9 cellular contexts compared by ENCODE assay signal in genomic region chr2:222319576-222320440, GRCh38. TPM values are rescaled to one million over a fixed set of nuclear protein-coding genes. Genes with fewer than 3 reads are reported as not detected.
DNase-seq lines count a peak whose midpoint lies in the region; ATAC-seq lines count a peak whose summit lies in the region.
"Had no signal": no experiment of that assay in that cellular context is flagged by ENCODE, and none has a peak within 500 bp of the region (broad histone marks: within the 10 kb centered on the region; RNA-seq: fewer than 3 reads in every experiment).

No MANE protein-coding gene starts in this region.

- H3K27ac ChIP-seq in urinary bladder (ENCODE audit: low read depth), result no peak overlapping the region

- DNase-seq in Caki2 (ENCODE audit: low read depth) (peak; percentile 62), NCI-H526 treated with DMSO at 0.1 percent for 48 hours (lab: John Stamatoyannopoulos, UW) (peak; percentile 66), cerebellum (ENCODE audit: low spot score) (peak; percentile 33), lung microvascular endothelial cell (ENCODE audit: low read depth in 2 of 2) (peak; percentile 35 to 40), UCSD-AML1 (lab: John Stamatoyannopoulos, UW; ENCODE audit: unreplicated experiment) (no peak)

- peak overlapping the region; percentile 53 for H3K4me3 ChIP-seq in urinary bladder (ENCODE audit: low read depth, low read length)

- H3K36me3 ChIP-seq in urinary bladder (ENCODE audit: insufficient read depth), result no peaks in the 10 kb centered on the region

- WGBS in urinary bladder, result under 1% methylated on average over 90 of the region's 97 CpGs

- peak; percentile 65 for ATAC-seq in GM18907 (IDR thresholded peaks at IDR 0.05; ENCODE audit: unreplicated experiment)
- ATAC-seq in HG03064 (IDR thresholded peaks at IDR 0.05; ENCODE audit: low read depth, unreplicated experiment), result peak; percentile 48

- in situ Hi-C loops in Caki2 (cut with HindIII; ENCODE audit: low pct_unique_long_range_greater_than_20kb, low sequenced_read_pairs), result no loop called here

- H3K4me1 ChIP-seq in urinary bladder (ENCODE audit: insufficient read depth), result peaks cover 2% of the 10 kb centered on the region

RNA-seq across cellular contexts. Expression of gene PAX3, which starts 21.0 kb away (rescaled TPM):
- total RNA-seq in Caki2 (2014; rRNA removed; shearing (Covaris generic); ENCODE audit: low replicate concordance), result not detected in 2 replicates
- total RNA-seq in cerebellum, result 135 TPM
- under 0.01 TPM in 1 of 2 replicates, not detected in the other for total RNA-seq in lung microvascular endothelial cell
- 3.3 TPM for total RNA-seq in urinary bladder
- polyA plus RNA-seq in urinary bladder, result not detected
- total RNA-seq: activated CD8-positive, alpha-beta memory T cell treated with anti-CD3 and anti-CD28 coated beads for 36 hours had no signal

Comparison
In these comparisons a context has a peak if more than half of its experiments do, and no peak if none do; other contexts are left out.
1. RNA of gene PAX3, which starts 21.0 kb away (total RNA-seq): 135 TPM in cerebellum (single experiment); 3.3 TPM in urinary bladder (single experiment), not detected in Caki2 and under 0.01 TPM in lung microvascular endothelial cell; every median in the first group is over 10 times any median in the second.